ENCODE assay signal across 17 cellular contexts in genomic region chr12:7127916-7128626, GRCh38. TPM values are rescaled to one million over a fixed set of nuclear protein-coding genes. Genes with fewer than 3 reads are reported as not detected.
DNase-seq lines count a peak whose midpoint lies in the region; ATAC-seq lines count a peak whose summit lies in the region.
"Had no signal": no experiment of that assay in that cellular context is flagged by ENCODE, and none has a peak within 500 bp of the region (broad histone marks: within the 10 kb centered on the region; RNA-seq: fewer than 3 reads in every experiment).

No MANE protein-coding gene starts in this region.

- H3K9ac ChIP-seq in duodenal mucosa (ENCODE audit: low read depth in 1 of 2, low read length in 2 of 2) = peak overlapping the region; percentile 3 to 47

- H3K27ac ChIP-seq in duodenal mucosa (ENCODE audit: low read depth, low read length) = peak overlapping the region; percentile 59
- H3K27ac ChIP-seq: gastrocnemius medialis had no signal

- peaks cover 4 to 5% of the 10 kb centered on the region in 2 donors for H3K27me3 ChIP-seq in duodenal mucosa (ENCODE audit: control insufficient read depth in 1 of 2, insufficient read depth in 2 of 2, low read length in 2 of 2)

- peaks cover 45% of the 10 kb centered on the region for H3K4me1 Mint-ChIP-seq in stimulated activated naive CD8-positive, alpha-beta T cell treated with anti-CD3 and anti-CD28 coated beads, Interleukin-15, amount 100 ng/mL, for 72 hours
- peaks cover 25 to 44% (median 32%) of the 10 kb centered on the region in 4 donors for H3K4me1 Mint-ChIP-seq in naive thymus-derived CD8-positive, alpha-beta T cell

- H3K36me3 Mint-ChIP-seq in naive thymus-derived CD8-positive, alpha-beta T cell = no peaks in the 10 kb centered on the region

- no peaks in the 10 kb centered on the region for H3K9me3 ChIP-seq in duodenal mucosa (ENCODE audit: control insufficient read depth in 1 of 2, low read length in 2 of 2)
- H3K9me3 ChIP-seq: gastrocnemius medialis had no signal

- H3K4me3 Mint-ChIP-seq in stimulated activated naive CD8-positive, alpha-beta T cell treated with anti-CD3 and anti-CD28 coated beads, Interleukin-15, amount 100 ng/mL, for 72 hours = peak overlapping the region; percentile 6 to 39
- H3K4me3 Mint-ChIP-seq in naive thymus-derived CD8-positive, alpha-beta T cell = peak overlapping the region; percentile 49 to 99 (median 94)

- peak overlapping the region in 1 of 2 donors; percentile 82 for H3K27ac Mint-ChIP-seq in stimulated activated naive CD8-positive, alpha-beta T cell treated with anti-CD3 and anti-CD28 coated beads, Interleukin-15, amount 100 ng/mL, for 72 hours
- H3K27ac Mint-ChIP-seq in naive thymus-derived CD8-positive, alpha-beta T cell = peak overlapping the region in 9 of 10 donors; percentile 17 to 81 (median 47)

- peaks cover 35 to 36% of the 10 kb centered on the region in 2 donors for H3K4me1 ChIP-seq in duodenal mucosa (ENCODE audit: control insufficient read depth in 1 of 2, insufficient read depth in 2 of 2, low read length in 2 of 2)

- no peak for DNase-seq in stimulated activated naive CD8-positive, alpha-beta T cell treated with anti-CD3 and anti-CD28 coated beads, Interleukin-15, amount 100 ng/mL, for 72 hours
- no peak for DNase-seq in stimulated activated naive CD8-positive, alpha-beta T cell treated with anti-CD3 and anti-CD28 coated beads, Interleukin-15, Interleukin-2, amounts not matched to agents 100 U/mL and 50 U/mL, for 24 hours
- DNase-seq in naive thymus-derived CD8-positive, alpha-beta T cell = no peak
- DNase-seq in cortex of kidney (lab: John Stamatoyannopoulos, UW) = no peak
- no peak for DNase-seq in NCI-H1436 treated with DMSO at 0.1 percent for 48 hours (lab: John Stamatoyannopoulos, UW)
- DNase-seq in DMS79 (lab: John Stamatoyannopoulos, UW) = no peak
- no peak for DNase-seq in LoVo (ENCODE audit: low spot score)
- DNase-seq: amygdala; DMS79 treated with DMSO at 0.1 percent for 48 hours; effector CD4-positive, alpha-beta T cell; gastrocnemius medialis; left cardiac atrium; MV-4-11; NCI-H446 treated with DMSO at 0.1 percent for 48 hours; nucleus accumbens; T1000 had no signal

- POLR2A ChIA-PET in naive thymus-derived CD8-positive, alpha-beta T cell (lab: Charles Lee) = no interaction called here

- peak overlapping the region; percentile 48 to 52 for H3K4me3 ChIP-seq in duodenal mucosa (ENCODE audit: low read depth in 1 of 2, low read length in 2 of 2)
- H3K4me3 ChIP-seq: gastrocnemius medialis had no signal

- no peaks in the 10 kb centered on the region for H3K9me3 Mint-ChIP-seq in stimulated activated naive CD8-positive, alpha-beta T cell treated with anti-CD3 and anti-CD28 coated beads, Interleukin-15, amount 100 ng/mL, for 72 hours
- no peaks in the 10 kb centered on the region for H3K9me3 Mint-ChIP-seq in naive thymus-derived CD8-positive, alpha-beta T cell

- no peak for ATAC-seq in stimulated activated naive CD8-positive, alpha-beta T cell treated with anti-CD3 and anti-CD28 coated beads, Interleukin-15, amount 100 ng/mL, for 72 hours
- ATAC-seq in stimulated activated naive CD8-positive, alpha-beta T cell treated with anti-CD3 and anti-CD28 coated beads, Interleukin-15, Interleukin-2, amounts not matched to agents 100 U/mL and 50 U/mL, for 24 hours = no peak
- no peak for ATAC-seq in naive thymus-derived CD8-positive, alpha-beta T cell
- ATAC-seq: gastrocnemius medialis, left cardiac atrium had no signal

- H3K36me3 ChIP-seq in duodenal mucosa (ENCODE audit: control insufficient read depth in 1 of 2, insufficient read depth in 2 of 2, low read length in 2 of 2) = no peaks in the 10 kb centered on the region
- H3K36me3 ChIP-seq: gastrocnemius medialis had no signal

- H3K27me3 Mint-ChIP-seq in stimulated activated naive CD8-positive, alpha-beta T cell treated with anti-CD3 and anti-CD28 coated beads, Interleukin-15, amount 100 ng/mL, for 72 hours = no peaks in the 10 kb centered on the region
- no peaks in the 10 kb centered on the region for H3K27me3 Mint-ChIP-seq in naive thymus-derived CD8-positive, alpha-beta T cell

RNA-seq across cellular contexts. Expression of gene RBP5, which starts 0.6 kb away (rescaled TPM):
- total RNA-seq in naive thymus-derived CD8-positive, alpha-beta T cell = 1 to 10 TPM in 1 of 2 experiments, under 1 TPM in 1; 0.69 to 1.1 TPM
- polyA plus RNA-seq in naive thymus-derived CD8-positive, alpha-beta T cell = not detected
- total RNA-seq: gastrocnemius medialis had no signal

RNA-seq across cellular contexts. Expression of gene CLSTN3, which starts 2.1 kb away (rescaled TPM):
- total RNA-seq in naive thymus-derived CD8-positive, alpha-beta T cell = 10 to 100 TPM; 21.7 to 24.8 TPM
- polyA plus RNA-seq in naive thymus-derived CD8-positive, alpha-beta T cell = 1 to 10 TPM; 2.9 to 6.4 (median 5.8) TPM

RNA-seq across cellular contexts. Expression of gene C1RL, which starts 19.1 kb away (rescaled TPM):
- total RNA-seq in naive thymus-derived CD8-positive, alpha-beta T cell = 10 to 100 TPM; 20.7 to 24.1 TPM
- polyA plus RNA-seq in naive thymus-derived CD8-positive, alpha-beta T cell = 1 to 10 TPM; 3.7 to 5.7 (median 4.8) TPM

RNA-seq across cellular contexts. Expression of gene C1R, which starts 35.8 kb away (rescaled TPM):
- 1 to 10 TPM; 1.4 to 1.5 TPM for total RNA-seq in naive thymus-derived CD8-positive, alpha-beta T cell
- 1 to 10 TPM; 1.5 to 3.2 (median 2.5) TPM for polyA plus RNA-seq in naive thymus-derived CD8-positive, alpha-beta T cell
